Comparison of ENCODE assay signal across 15 cellular contexts in genomic region chr9:92746567-92747458, GRCh38. TPM values are rescaled to one million over a fixed set of nuclear protein-coding genes. Genes with fewer than 3 reads are reported as not detected.
DNase-seq lines count a peak whose midpoint lies in the region; ATAC-seq and TF ChIP-seq lines count a peak whose summit lies in the region.
"Had no signal": no experiment of that assay in that cellular context is flagged by ENCODE, and none has a peak within 500 bp of the region (broad histone marks: within the 10 kb centered on the region; RNA-seq: fewer than 3 reads in every experiment).

No MANE protein-coding gene starts in this region.

- no peak overlapping the region for H3K4me3 Mint-ChIP-seq in Calu3 (ENCODE audit: low read depth, unreplicated experiment)
- no peak overlapping the region for H3K4me3 Mint-ChIP-seq in T-helper 17 cell
- peak overlapping the region; percentile 23 for H3K4me3 Mint-ChIP-seq in glutamatergic neuron (ENCODE audit: unreplicated experiment)
- H3K4me3 Mint-ChIP-seq: central memory CD8-positive, alpha-beta T cell had no signal

- no peaks in the 10 kb centered on the region for H3K36me3 Mint-ChIP-seq in Calu3 (ENCODE audit: insufficient read depth, unreplicated experiment)
- no peaks in the 10 kb centered on the region for H3K36me3 Mint-ChIP-seq in T-helper 17 cell (ENCODE audit: low read depth)
- peaks cover 4% of the 10 kb centered on the region for H3K36me3 Mint-ChIP-seq in glutamatergic neuron (ENCODE audit: unreplicated experiment)

- no peaks in the 10 kb centered on the region for H3K27me3 Mint-ChIP-seq in Calu3 (ENCODE audit: unreplicated experiment)
- H3K27me3 Mint-ChIP-seq in T-helper 17 cell: no peaks in the 10 kb centered on the region
- peaks cover 10% of the 10 kb centered on the region for H3K27me3 Mint-ChIP-seq in glutamatergic neuron (ENCODE audit: unreplicated experiment)
- H3K27me3 Mint-ChIP-seq: central memory CD8-positive, alpha-beta T cell had no signal

- peak; percentile 21 for DNase-seq in Calu3
- no peak for DNase-seq in T-helper 17 cell
- no peak for DNase-seq in glutamatergic neuron
- peak; percentile 22 for DNase-seq in pulmonary artery endothelial cell (ENCODE audit: low read depth, low spot score)
- DNase-seq in stimulated activated naive CD4-positive, alpha-beta T cell treated with Interleukin-2 at 50 U/mL for 16 hours (lab: John Stamatoyannopoulos, UW): no peak
- no peak for DNase-seq in substantia nigra (lab: John Stamatoyannopoulos, UW)
- DNase-seq in BE2C: no peak
- DNase-seq: activated T-cell treated with anti-CD3 and anti-CD28 coated beads, Interleukin-2, amount 50 U/mL, for 1 hour; C1 segment of cervical spinal cord; mammary epithelial cell; RPMI8226; transverse colon had no signal

- no TSS peak for BruUV-seq in Calu3 (replicated peaks; lab: Mats Ljungman, UMichigan)

- H3K4me1 Mint-ChIP-seq in Calu3 (ENCODE audit: low read depth, unreplicated experiment) (peaks cover 26% of the 10 kb centered on the region), T-helper 17 cell (peaks cover 48% of the 10 kb centered on the region), glutamatergic neuron (ENCODE audit: low read depth, unreplicated experiment) (peaks cover 55% of the 10 kb centered on the region)

- peaks cover 15% of the 10 kb centered on the region; the same call in 1 of the 2 replicates for H3K4me1 ChIP-seq in BE2C

- no peak overlapping the region for H3K4me3 ChIP-seq in BE2C (ENCODE audit: low read depth, low read length)
- H3K4me3 ChIP-seq: transverse colon had no signal

- no peaks in the 10 kb centered on the region; the same call in 1 of the 2 replicates for H3K36me3 ChIP-seq in BE2C
- H3K36me3 ChIP-seq: transverse colon had no signal

- TF ChIP-seq CTCF in Calu3 (IDR thresholded peaks at IDR 0.05; ENCODE audit: unreplicated experiment) (no peak), glutamatergic neuron (IDR thresholded peaks at IDR 0.05; ENCODE audit: partially characterized antibody, unreplicated experiment) (no peak), BE2C (IDR thresholded peaks at IDR 0.05; ENCODE audit: low read depth, low read length) (no peak)

- H3K27me3 ChIP-seq in BE2C: no peaks in the 10 kb centered on the region
- H3K27me3 ChIP-seq: transverse colon had no signal

- H3K9me3 Mint-ChIP-seq in Calu3 (ENCODE audit: low read depth, unreplicated experiment) (no peaks in the 10 kb centered on the region), glutamatergic neuron (ENCODE audit: unreplicated experiment) (peaks cover 20% of the 10 kb centered on the region)
- H3K9me3 Mint-ChIP-seq: central memory CD8-positive, alpha-beta T cell had no signal

- no peak overlapping the region for H3K27ac ChIP-seq in substantia nigra (ENCODE audit: low read depth, low read length, poor library complexity, severe bottlenecking)
- H3K27ac ChIP-seq: transverse colon, VCaP had no signal

- no peaks in the 10 kb centered on the region for H3K9me3 ChIP-seq in T-helper 17 cell (ENCODE audit: control insufficient read depth, low read length, poor library complexity, severe bottlenecking)
- no peaks in the 10 kb centered on the region for H3K9me3 ChIP-seq in BE2C
- H3K9me3 ChIP-seq: transverse colon had no signal

- CTCF ChIA-PET in Calu3 (lab: Charles Lee): interaction anchor here (0.8 kb wide), 1 partner anchor 18 kb away, joined by 3 read pairs; no protein-coding TSS in a partner anchor

- ATAC-seq in T-helper 17 cell (no peak), GM18858 (IDR thresholded peaks at IDR 0.05; ENCODE audit: unreplicated experiment) (no peak)

- no peak overlapping the region for H3K27ac Mint-ChIP-seq in Calu3 (ENCODE audit: unreplicated experiment)
- peak overlapping the region; percentile 32 for H3K27ac Mint-ChIP-seq in T-helper 17 cell
- H3K27ac Mint-ChIP-seq in glutamatergic neuron (ENCODE audit: unreplicated experiment): peak overlapping the region; percentile 96

- intact Hi-C loops in Calu3 (cut with micrococcal nuclease; ENCODE audit: unreplicated experiment): no loop called here

RNA-seq across cellular contexts. Expression of gene BICD2, which starts 17.8 kb away (rescaled TPM):
- total RNA-seq in Calu3 (2022): 18.7 and 21.9 TPM in 2 replicates
- total RNA-seq in T-helper 17 cell: 10 to 100 TPM; 22.9 to 34.0 TPM
- total RNA-seq in glutamatergic neuron (ENCODE audit: unreplicated experiment): 43.7 TPM
- total RNA-seq in pulmonary artery endothelial cell: 48.7 and 58.1 TPM in 2 replicates
- polyA plus RNA-seq in BE2C (2012; ENCODE audit: insufficient read depth, insufficient read length, low read depth): 49.5 TPM

Comparison
In these comparisons a context has a peak if more than half of its experiments do, and no peak if none do; other contexts are left out.
1. DNase-seq: peak in Calu3 (single experiment) and pulmonary artery endothelial cell (single experiment); none in T-helper 17 cell (0 of 3), glutamatergic neuron (single experiment), stimulated activated naive CD4-positive, alpha-beta T cell treated with Interleukin-2 at 50 U/mL for 16 hours (single experiment), substantia nigra (0 of 49) and BE2C (single experiment).